8 cellular contexts compared by ENCODE assay signal in the genomic region with DNA sequence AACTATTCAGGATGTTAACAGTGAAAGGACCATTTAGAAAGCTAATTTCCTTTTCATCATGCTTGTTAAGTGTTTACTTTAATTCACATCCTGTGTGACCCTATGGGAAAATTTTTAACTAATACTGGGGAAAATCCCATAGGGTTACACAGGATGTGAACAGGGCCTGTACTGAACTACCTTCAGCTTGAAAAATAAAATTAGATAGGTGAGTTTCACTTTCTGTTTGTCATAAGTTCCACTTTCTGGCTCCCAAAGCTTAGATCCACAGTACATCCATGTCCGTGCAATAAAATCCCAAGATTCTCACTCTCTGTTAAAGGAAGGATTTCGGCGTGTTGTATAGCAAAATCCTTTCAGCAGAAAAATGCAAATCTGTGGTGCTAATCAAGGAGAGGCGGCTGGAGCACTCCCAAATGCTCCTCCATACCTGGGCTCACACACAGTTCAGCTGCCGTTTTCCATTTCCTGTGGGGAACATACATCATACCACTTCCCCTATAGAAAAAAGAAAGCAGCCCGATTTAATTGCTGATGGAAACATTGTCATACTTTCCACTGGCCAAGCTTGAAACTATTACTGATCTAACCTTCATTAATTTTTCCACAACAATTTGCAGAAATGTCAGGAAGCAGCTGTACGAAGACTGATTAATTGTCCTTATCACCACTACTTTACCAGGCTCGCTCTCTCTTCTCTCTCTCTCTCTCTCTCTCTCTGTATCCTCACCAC.
DNase-seq lines count a peak whose midpoint lies in the region; ATAC-seq, FAIRE-seq and TF ChIP-seq lines count a peak whose summit lies in the region.

No MANE protein-coding gene starts in this region.

- H3K79me2 ChIP-seq in GM12878 (ENCODE audit: control insufficient read depth, insufficient read depth, low read length), result peaks cover 49% of the 10 kb centered on the region

- 0% methylated on average over 8 of the region's 8 CpGs for WGBS in GM12878 (ENCODE audit: insufficient coverage, insufficient replicate concordance, low lambda C conversion rate, missing lambda C conversion rate)

- H3K4me3 ChIP-seq in GM12878 (peak overlapping the region; percentile 39; the same call in 1 of the 2 replicates), thoracic aorta (peak overlapping the region; percentile 67)

- FAIRE-seq in RCC 7860 (lab: Jason Lieb, UNC) (peak; percentile 55), GM12878 (lab: Jason Lieb, UNC) (peak; percentile 35)

- H3K9ac ChIP-seq in GM12878 (ENCODE audit: control insufficient read depth, insufficient read depth, low read length), result peak overlapping the region; percentile 71

- CTCF ChIA-PET in GM12878 (lab: Yijun Ruan, JAX), result interaction anchor here (0.6 to 10.6 kb wide), 20 partner anchors 10 to 303 kb away, joined by 3 to 108 read pairs (median 4); no protein-coding TSS in a partner anchor

- SMC1A ChIA-PET in GM12878 (lab: Charles Lee; ENCODE audit: uncharacterized antibody, unreplicated experiment), result interaction anchor here (0.8 to 16.8 kb wide), 41 partner anchors 9 to 208 kb away, joined by 3 to 449 read pairs (median 6); no protein-coding TSS in a partner anchor

- intact Hi-C loops in GM12878 (cut with micrococcal nuclease; ENCODE audit: unreplicated experiment), result loop anchor here (1.0 to 5.0 kb wide), 4 partner anchors 23 to 94 kb away; no protein-coding TSS in a partner anchor

- TF ChIP-seq CTCF in GM12878 (IDR thresholded peaks at IDR 0.05 in 2 of 3, conservative IDR thresholded peaks at IDR 0.05 in 1 of 3; ENCODE audit: control insufficient read depth in 2 of 3, extremely low read depth in 1 of 3, insufficient read depth in 1 of 3, low read depth in 3 of 3, low read length in 3 of 3), result no peak
- no peak for TF ChIP-seq CTCF in thoracic aorta (IDR thresholded peaks at IDR 0.05)

- no peak for TF ChIP-seq POLR2A in GM12878 (IDR thresholded peaks at IDR 0.05; ENCODE audit: low read depth, low read length)

- POLR2A ChIA-PET in GM12878 (lab: Charles Lee), result interaction anchor here (0.8 to 5.8 kb wide), 25 partner anchors 9 to 133 kb away, joined by 3 to 67 read pairs (median 5); no protein-coding TSS in a partner anchor

- peak overlapping the region; percentile 88 for H3K4me2 ChIP-seq in GM12878 (ENCODE audit: control insufficient read depth, insufficient read depth)

- H4K20me1 ChIP-seq in GM12878 (ENCODE audit: control insufficient read depth, insufficient read depth), result no peaks in the 10 kb centered on the region

- H3K27me3 ChIP-seq in GM12878 (replicated peaks in 1 of 2; ENCODE audit: control insufficient read depth in 2 of 2, insufficient read depth in 2 of 2, low read length in 1 of 2) (no peaks in the 10 kb centered on the region), thoracic aorta (replicated peaks; ENCODE audit: insufficient read depth) (no peaks in the 10 kb centered on the region)

- H2AFZ ChIP-seq in GM12878 (ENCODE audit: control insufficient read depth, low read depth, low read length), result peak overlapping the region; percentile 13; the same call in 1 of the 2 replicates

- peaks cover 4% of the 10 kb centered on the region for H3K9me3 ChIP-seq in GM12878 (replicated peaks; ENCODE audit: control insufficient read depth, insufficient read depth, low read length)
- no peaks in the 10 kb centered on the region for H3K9me3 ChIP-seq in thoracic aorta

- TF ChIP-seq RAD21 in GM12878 (IDR thresholded peaks at IDR 0.05; ENCODE audit: insufficient read depth, low read depth, low read length), result 0 out of 2 replicates have a peak, but pooled peaks have one; percentile 4

- DNase-seq in activated gamma-delta T cell treated with Interleukin-2 at 50 U/mL for 16 hours (peak; percentile 12), activated gamma-delta T cell (lab: John Stamatoyannopoulos, UW) (no peak), RCC 7860 (ENCODE audit: low spot score) (peak; percentile 50), GM12878 (ENCODE audit: low read depth, low spot score) (peak; percentile 90), lung microvascular endothelial cell (ENCODE audit: low read depth in 2 of 2) (peak; percentile 91 to 98), thoracic aorta (ENCODE audit: low spot score) (no peak), occipital lobe (lab: John Stamatoyannopoulos, UW) (no peak)

- RAD21 ChIA-PET in GM12878 (lab: Charles Lee; ENCODE audit: unreplicated experiment), result interaction anchor here (0.6 to 15.5 kb wide), 33 partner anchors 8 to 211 kb away, joined by 3 to 374 read pairs (median 5); no protein-coding TSS in a partner anchor

- BruUV-seq in GM12878 (replicated peaks; lab: Mats Ljungman, UMichigan), result no TSS peak

- ATAC-seq in HG03039 (IDR thresholded peaks at IDR 0.05; ENCODE audit: unreplicated experiment), result peak; percentile 72
- ATAC-seq in GM12878, result peak; percentile 67
- no peak for ATAC-seq in thoracic aorta (ENCODE audit: insufficient number of reproducible peaks, low FRiP score, low read depth)

- H3K27ac ChIP-seq in GM12878 (ENCODE audit: control insufficient read depth, insufficient read depth), result peak overlapping the region; percentile 88
- peak overlapping the region; percentile 16 to 35 for H3K27ac ChIP-seq in thoracic aorta

- in situ Hi-C loops in GM12878 (cut with MboI), result no loop called here

- H3K4me1 ChIP-seq in GM12878 (ENCODE audit: control insufficient read depth, insufficient read depth, low read length) (peaks cover 40% of the 10 kb centered on the region), thoracic aorta (ENCODE audit: control insufficient read depth in 1 of 2, low read depth in 2 of 2) (peaks cover 24 to 33% of the 10 kb centered on the region in 2 donors)

- TF ChIP-seq EP300 in GM12878 (IDR thresholded peaks at IDR 0.05; ENCODE audit: borderline replicate concordance in 1 of 2, control insufficient read depth in 1 of 2, low read depth in 2 of 2, low read length in 2 of 2), result peak; percentile 51 to 97

- H3K36me3 ChIP-seq in GM12878 (ENCODE audit: control insufficient read depth in 2 of 2, insufficient read depth in 2 of 2, low read length in 1 of 2), result no peaks in the 10 kb centered on the region
- H3K36me3 ChIP-seq in thoracic aorta, result no peaks in the 10 kb centered on the region

TF ChIP-seq in GM12878, 131 proteins besides CTCF, POLR2A, EP300 and RAD21 (continues in another document):
- TF ChIP-seq MXI1 (IDR thresholded peaks at IDR 0.05; ENCODE audit: low read depth, low read length) (no peak), REST (IDR thresholded peaks at IDR 0.05; ENCODE audit: low read depth, low read length) (no peak), JUND (IDR thresholded peaks at IDR 0.05; ENCODE audit: low read depth, low read length) (peak; percentile 20; the same call in 1 of the 2 replicates), TCF12 (IDR thresholded peaks at IDR 0.05; ENCODE audit: low read depth, low read length) (peak; percentile 39; the same call in 1 of the 2 replicates), NFXL1 (IDR thresholded peaks at IDR 0.05; ENCODE audit: borderline replicate concordance) (no peak), POLR2AphosphoS2 (IDR thresholded peaks at IDR 0.05; ENCODE audit: low read depth, low read length) (no peak)
- TF ChIP-seq, protein P1, sequence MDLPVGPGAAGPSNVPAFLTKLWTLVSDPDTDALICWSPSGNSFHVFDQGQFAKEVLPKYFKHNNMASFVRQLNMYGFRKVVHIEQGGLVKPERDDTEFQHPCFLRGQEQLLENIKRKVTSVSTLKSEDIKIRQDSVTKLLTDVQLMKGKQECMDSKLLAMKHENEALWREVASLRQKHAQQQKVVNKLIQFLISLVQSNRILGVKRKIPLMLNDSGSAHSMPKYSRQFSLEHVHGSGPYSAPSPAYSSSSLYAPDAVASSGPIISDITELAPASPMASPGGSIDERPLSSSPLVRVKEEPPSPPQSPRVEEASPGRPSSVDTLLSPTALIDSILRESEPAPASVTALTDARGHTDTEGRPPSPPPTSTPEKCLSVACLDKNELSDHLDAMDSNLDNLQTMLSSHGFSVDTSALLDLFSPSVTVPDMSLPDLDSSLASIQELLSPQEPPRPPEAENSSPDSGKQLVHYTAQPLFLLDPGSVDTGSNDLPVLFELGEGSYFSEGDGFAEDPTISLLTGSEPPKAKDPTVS (IDR thresholded peaks at IDR 0.05; ENCODE audit: low read depth, low read length), result no peak

Comparison
In these comparisons a context has a peak if more than half of its experiments do, and no peak if none do; other contexts are left out.
1. DNase-seq: peak in activated gamma-delta T cell treated with Interleukin-2 at 50 U/mL for 16 hours (single experiment), RCC 7860 (single experiment), GM12878 (single experiment) and lung microvascular endothelial cell (2 of 2); none in activated gamma-delta T cell (single experiment), thoracic aorta (single experiment) and occipital lobe (single experiment).